Comparison of ENCODE assay signal across 7 cellular contexts in genomic region chr12:57109207-57110160, GRCh38. TPM values are rescaled to one million over a fixed set of nuclear protein-coding genes. Genes with fewer than 3 reads are reported as not detected.
DNase-seq lines count a peak whose midpoint lies in the region; ATAC-seq, FAIRE-seq and TF ChIP-seq lines count a peak whose summit lies in the region.

No MANE protein-coding gene starts in this region.

- H3K9me3 Mint-ChIP-seq in activated naive CD8-positive, alpha-beta T cell treated with anti-CD3 and anti-CD28 coated beads for 36 hours, result no peaks in the 10 kb centered on the region

- peaks cover 54% of the 10 kb centered on the region for H3K36me3 Mint-ChIP-seq in activated naive CD8-positive, alpha-beta T cell treated with anti-CD3 and anti-CD28 coated beads for 36 hours

- peaks cover 26% of the 10 kb centered on the region for H3K4me1 ChIP-seq in HUES48 (ENCODE audit: control insufficient read depth, insufficient read depth, low read length)
- H3K4me1 ChIP-seq in kidney (ENCODE audit: control insufficient read depth in 1 of 2, insufficient read depth in 1 of 2, low read depth in 1 of 2, low read length in 2 of 2), result peaks cover 8 to 17% of the 10 kb centered on the region in 2 donors
- peaks cover 50% of the 10 kb centered on the region for H3K4me1 ChIP-seq in stomach smooth muscle (ENCODE audit: control insufficient read depth, insufficient read depth, low read length)

- H3K4me3 Mint-ChIP-seq in activated naive CD8-positive, alpha-beta T cell treated with anti-CD3 and anti-CD28 coated beads for 36 hours, result peak overlapping the region; percentile 94

- no peak for ATAC-seq in HG03045 (IDR thresholded peaks at IDR 0.05; ENCODE audit: unreplicated experiment)

- H3K27ac Mint-ChIP-seq in activated naive CD8-positive, alpha-beta T cell treated with anti-CD3 and anti-CD28 coated beads for 36 hours, result peak overlapping the region; percentile 97

- TF ChIP-seq CTCF in kidney (IDR thresholded peaks at IDR 0.05; ENCODE audit: borderline replicate concordance, extremely low read depth, insufficient read depth) (no peak), GM10266 (IDR thresholded peaks at IDR 0.05; ENCODE audit: control insufficient read depth, insufficient read depth, low read depth, missing control alignments) (no peak)

- H3K4me1 Mint-ChIP-seq in activated naive CD8-positive, alpha-beta T cell treated with anti-CD3 and anti-CD28 coated beads for 36 hours, result peaks cover 56% of the 10 kb centered on the region

- H3K9me3 ChIP-seq in HUES48 (ENCODE audit: control insufficient read depth, insufficient read depth, low read length) (no peaks in the 10 kb centered on the region), kidney (ENCODE audit: control insufficient read depth in 1 of 2, low read length in 2 of 2) (no peaks in the 10 kb centered on the region), stomach smooth muscle (ENCODE audit: control insufficient read depth in 2 of 2, low read length in 2 of 2) (no peaks in the 10 kb centered on the region)

- H3K27me3 ChIP-seq in HUES48 (ENCODE audit: control insufficient read depth, insufficient read depth, low read length) (no peaks in the 10 kb centered on the region), stomach smooth muscle (ENCODE audit: control insufficient read depth in 1 of 2, insufficient read depth in 2 of 2, low read length in 2 of 2) (no peaks in the 10 kb centered on the region)

- no peak for FAIRE-seq in kidney (lab: Jason Lieb, UNC)

- H3K4me3 ChIP-seq in HUES48 (ENCODE audit: low read depth, low read length) (peak overlapping the region; percentile 55; the same call in 1 of the 2 replicates), kidney (ENCODE audit: low read length in 2 of 2) (peak overlapping the region; percentile 87 to 93), stomach smooth muscle (ENCODE audit: low read length in 2 of 2) (peak overlapping the region; percentile 77 to 96)

- H3K27me3 Mint-ChIP-seq in activated naive CD8-positive, alpha-beta T cell treated with anti-CD3 and anti-CD28 coated beads for 36 hours, result no peaks in the 10 kb centered on the region

- H3K27ac ChIP-seq in HUES48 (ENCODE audit: low read depth, low read length), result peak overlapping the region; percentile 96
- peak overlapping the region; percentile 99 to 100 for H3K27ac ChIP-seq in kidney (ENCODE audit: low read depth in 2 of 2, low read length in 2 of 2)
- H3K27ac ChIP-seq in stomach smooth muscle (ENCODE audit: low read length), result peak overlapping the region; percentile 100

- no peak for DNase-seq in activated naive CD8-positive, alpha-beta T cell treated with anti-CD3 and anti-CD28 coated beads for 36 hours
- DNase-seq in kidney (no peak), GM10266 (ENCODE audit: extremely low spot score) (no peak), GM19238 (ENCODE audit: insufficient read length, low spot score) (no peak)

- intact Hi-C loops in kidney (cut with DNase I), result loop anchor here (5.0 kb wide), 1 partner anchor 42 kb away; no protein-coding TSS in a partner anchor

- H3K36me3 ChIP-seq in HUES48 (ENCODE audit: control insufficient read depth, insufficient read depth, low read length) (peaks cover 18% of the 10 kb centered on the region; the same call in 1 of the 2 replicates), kidney (ENCODE audit: control insufficient read depth in 1 of 2, insufficient read depth in 2 of 2, low read length in 2 of 2) (peaks cover 19 to 26% of the 10 kb centered on the region in 2 donors), stomach smooth muscle (ENCODE audit: control insufficient read depth in 2 of 2, insufficient read depth in 2 of 2, low read length in 2 of 2) (peaks cover 23 to 28% of the 10 kb centered on the region in 2 donors)

- no peak overlapping the region for H3K9ac ChIP-seq in HUES48 (ENCODE audit: low read depth, low read length)
- peak overlapping the region; percentile 50 to 98 for H3K9ac ChIP-seq in kidney (ENCODE audit: low read length in 2 of 2)
- peak overlapping the region; percentile 96 to 98 for H3K9ac ChIP-seq in stomach smooth muscle (ENCODE audit: low read length in 2 of 2)

RNA-seq across cellular contexts. Expression of gene STAT6, which starts 1.7 kb away (rescaled TPM):
- 100 to 1,000 TPM; 256 to 259 TPM for total RNA-seq in activated naive CD8-positive, alpha-beta T cell treated with anti-CD3 and anti-CD28 coated beads for 36 hours
- total RNA-seq in kidney, result 232 TPM
- polyA plus RNA-seq in kidney (ENCODE audit: insufficient read depth, low read depth, low replicate concordance), result 74.8 TPM

RNA-seq across cellular contexts. Expression of gene LRP1, which starts 18.8 kb away (rescaled TPM):
- 1 to 10 TPM; 1.3 to 2.0 TPM for total RNA-seq in activated naive CD8-positive, alpha-beta T cell treated with anti-CD3 and anti-CD28 coated beads for 36 hours
- 121 TPM for total RNA-seq in kidney
- polyA plus RNA-seq in kidney (ENCODE audit: insufficient read depth, low read depth, low replicate concordance), result 18.7 TPM

RNA-seq across cellular contexts. Expression of gene NAB2, which starts 20.6 kb away (rescaled TPM):
- 10 to 100 TPM; 47.2 to 48.0 TPM for total RNA-seq in activated naive CD8-positive, alpha-beta T cell treated with anti-CD3 and anti-CD28 coated beads for 36 hours
- total RNA-seq in kidney, result 28.0 TPM
- polyA plus RNA-seq in kidney (ENCODE audit: insufficient read depth, low read depth, low replicate concordance), result 13.9 TPM

RNA-seq across cellular contexts. Expression of gene NEMP1, which starts 30.9 kb away (rescaled TPM):
- 10 to 100 TPM; 50.5 to 51.2 TPM for total RNA-seq in activated naive CD8-positive, alpha-beta T cell treated with anti-CD3 and anti-CD28 coated beads for 36 hours
- total RNA-seq in kidney, result 10.3 TPM
- polyA plus RNA-seq in kidney (ENCODE audit: insufficient read depth, low read depth, low replicate concordance), result 2.1 TPM

RNA-seq across cellular contexts. Expression of gene LRP1-AS, which starts 37.9 kb away (rescaled TPM):
- not detected for total RNA-seq in activated naive CD8-positive, alpha-beta T cell treated with anti-CD3 and anti-CD28 coated beads for 36 hours
- total RNA-seq in kidney, result not detected
- not detected for polyA plus RNA-seq in kidney (ENCODE audit: insufficient read depth, low read depth, low replicate concordance)

Comparison
In these comparisons a context has a peak if more than half of its experiments do, and no peak if none do; other contexts are left out.
1. RNA of gene LRP1, which starts 18.8 kb away (total RNA-seq): 121 TPM in kidney (single experiment); 1.3 to 2.0 TPM in activated naive CD8-positive, alpha-beta T cell treated with anti-CD3 and anti-CD28 coated beads for 36 hours; every median in the first group is over 10 times any median in the second.
2. Peak in every context shown above with its lines, with median percentiles within 50 percentile points of each other: H3K27ac ChIP-seq and H3K4me3 ChIP-seq.